19 cellular contexts compared by ENCODE assay signal in the genomic region with DNA sequence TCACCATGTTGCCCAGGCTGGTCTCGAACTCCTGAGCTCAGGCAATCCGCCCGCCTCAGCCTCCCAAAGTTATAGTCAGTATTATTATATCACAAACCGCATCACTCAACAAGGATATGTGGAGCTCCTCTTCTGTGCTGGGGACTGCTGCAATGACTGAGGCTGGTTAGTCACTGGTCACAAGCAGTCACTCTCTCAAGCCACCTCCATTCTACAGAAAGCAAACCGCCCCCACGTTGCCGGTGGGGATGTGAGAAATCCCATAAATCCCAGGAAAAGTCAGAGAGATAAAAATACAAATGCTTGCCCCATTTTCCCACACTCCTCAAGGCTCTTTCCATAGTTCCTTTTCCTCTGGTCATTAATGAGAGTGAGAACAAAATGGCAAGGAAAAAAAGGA.
"Had no signal": no experiment of that assay in that cellular context is flagged by ENCODE, and none has a peak within 500 bp of the region (broad histone marks: within the 10 kb centered on the region; RNA-seq: fewer than 3 reads in every experiment).

No MANE protein-coding gene starts in this region.

- FAIRE-seq: small intestine had no signal

- ATAC-seq: body of pancreas; effector memory CD8-positive, alpha-beta T cell; mucosa of descending colon; naive thymus-derived CD4-positive, alpha-beta T cell; right cardiac atrium; stimulated activated naive CD8-positive, alpha-beta T cell treated with anti-CD3 and anti-CD28 coated beads, Interleukin-15, Interleukin-2, amounts not matched to agents 100 U/mL and 50 U/mL, for 24 hours had no signal

- H3K4me3 ChIP-seq: body of pancreas, mucosa of descending colon, suprapubic skin had no signal

- H3K9me3 ChIP-seq: body of pancreas, mucosa of descending colon, neutrophil, suprapubic skin had no signal

- H3K36me3 ChIP-seq: neutrophil, suprapubic skin had no signal

- H3K27ac Mint-ChIP-seq: activated CD4-positive, alpha-beta T cell treated with anti-CD3 and anti-CD28 coated beads, Interleukin-2, amount 10 ng/mL, durations not matched to agents 7 days and 5 days; activated naive CD8-positive, alpha-beta T cell treated with anti-CD3 and anti-CD28 coated beads for 36 hours; activated T-helper 1 cell treated with anti-CD3 and anti-CD28 coated beads, Interleukin-12 subunit alpha, Interleukin-12 subunit beta, Interleukin-2, Interleukin-4 antibody, amounts not matched to agents 30 ng/mL and 10 ng/mL and 1 ng/mL, durations not matched to agents 14 hours and 24 hours and 36 hours; effector memory CD8-positive, alpha-beta T cell; T-helper 2 cell treated with Interferon-gamma antibody and Interleukin-4, amounts not matched to agents 5 μg/mL and 100 μg/mL, for 36 hours had no signal

- H3K9me3 Mint-ChIP-seq: activated CD4-positive, alpha-beta T cell treated with anti-CD3 and anti-CD28 coated beads, Interleukin-2, amount 10 ng/mL, durations not matched to agents 7 days and 5 days; activated naive CD8-positive, alpha-beta T cell treated with anti-CD3 and anti-CD28 coated beads for 36 hours; activated T-helper 1 cell treated with anti-CD3 and anti-CD28 coated beads, Interleukin-12 subunit alpha, Interleukin-12 subunit beta, Interleukin-2, Interleukin-4 antibody, amounts not matched to agents 30 ng/mL and 10 ng/mL and 1 ng/mL, durations not matched to agents 14 hours and 24 hours and 36 hours; effector memory CD8-positive, alpha-beta T cell; T-helper 2 cell treated with Interferon-gamma antibody and Interleukin-4, amounts not matched to agents 5 μg/mL and 100 μg/mL, for 36 hours had no signal

- H3K4me3 Mint-ChIP-seq: activated CD4-positive, alpha-beta T cell treated with anti-CD3 and anti-CD28 coated beads, Interleukin-2, amount 10 ng/mL, durations not matched to agents 7 days and 5 days; activated naive CD8-positive, alpha-beta T cell treated with anti-CD3 and anti-CD28 coated beads for 36 hours; activated T-helper 1 cell treated with anti-CD3 and anti-CD28 coated beads, Interleukin-12 subunit alpha, Interleukin-12 subunit beta, Interleukin-2, Interleukin-4 antibody, amounts not matched to agents 30 ng/mL and 10 ng/mL and 1 ng/mL, durations not matched to agents 14 hours and 24 hours and 36 hours; central memory CD8-positive, alpha-beta T cell; effector memory CD8-positive, alpha-beta T cell; naive thymus-derived CD4-positive, alpha-beta T cell; T-helper 2 cell treated with Interferon-gamma antibody and Interleukin-4, amounts not matched to agents 5 μg/mL and 100 μg/mL, for 36 hours had no signal

- H3K27ac ChIP-seq: body of pancreas, neutrophil, suprapubic skin had no signal

- H3K27me3 ChIP-seq: body of pancreas, neutrophil, suprapubic skin had no signal

- DNase-seq: activated CD4-positive, alpha-beta T cell treated with anti-CD3 and anti-CD28 coated beads, Interleukin-2, amount 10 ng/mL, durations not matched to agents 7 days and 5 days; activated CD8-positive, alpha-beta memory T cell treated with anti-CD3 and anti-CD28 coated beads, Interleukin-2, amount 50 U/mL, for 48 hours; activated naive CD8-positive, alpha-beta T cell treated with anti-CD3 and anti-CD28 coated beads for 36 hours; cortex of kidney; effector memory CD8-positive, alpha-beta T cell; erythroblast; islet precursor cell; mucosa of descending colon; naive thymus-derived CD4-positive, alpha-beta T cell; right cardiac atrium; small intestine; stimulated activated naive CD8-positive, alpha-beta T cell treated with anti-CD3 and anti-CD28 coated beads, Interleukin-15, Interleukin-2, amounts not matched to agents 100 U/mL and 50 U/mL, for 24 hours; trophoblast cell had no signal

- H3K4me1 ChIP-seq: suprapubic skin had no signal

- H3K27me3 Mint-ChIP-seq: activated CD4-positive, alpha-beta T cell treated with anti-CD3 and anti-CD28 coated beads, Interleukin-2, amount 10 ng/mL, durations not matched to agents 7 days and 5 days had no signal
